8 cellular contexts compared by ENCODE assay signal in genomic region chr19:38898788-38899446, GRCh38. TPM values are rescaled to one million over a fixed set of nuclear protein-coding genes. Genes with fewer than 3 reads are reported as not detected.
A peak's percentile ranks its signal among the peaks of the same experiment; 100 is the strongest.
DNase-seq lines count a peak whose midpoint lies in the region; ATAC-seq, FAIRE-seq and TF ChIP-seq lines count a peak whose summit lies in the region.

No MANE protein-coding gene starts in this region.

- H3K9me3 ChIP-seq in CD4-positive, alpha-beta memory T cell (ENCODE audit: control insufficient read depth in 1 of 2, low read length in 2 of 2) = no peaks in the 10 kb centered on the region
- H3K9me3 ChIP-seq in KOPT-K1 (ENCODE audit: insufficient read depth, low read length, poor library complexity, severe bottlenecking) (peaks cover 4% of the 10 kb centered on the region), body of pancreas (no peaks in the 10 kb centered on the region)

- no peaks in the 10 kb centered on the region for H3K36me3 ChIP-seq in CD4-positive, alpha-beta memory T cell (ENCODE audit: insufficient read depth, low read length)
- H3K36me3 ChIP-seq in KOPT-K1 (ENCODE audit: insufficient read depth, low read length) (no peaks in the 10 kb centered on the region), body of pancreas (replicated peaks in 1 of 2; ENCODE audit: insufficient read depth in 1 of 2, low read depth in 2 of 2) (no peaks in the 10 kb centered on the region)

- peak overlapping the region; percentile 99 for H3K27ac ChIP-seq in CD4-positive, alpha-beta memory T cell (ENCODE audit: low read depth, low read length)
- H3K27ac ChIP-seq in KOPT-K1 (ENCODE audit: low read depth, low read length, poor library complexity, severe bottlenecking) (peak overlapping the region; percentile 49), body of pancreas (peak overlapping the region; percentile 67 to 88 (median 74)), temporal lobe (ENCODE audit: low read depth, low read length) (peak overlapping the region; percentile 99)

- intact Hi-C loops in CD4-positive, alpha-beta memory T cell (cut with micrococcal nuclease) = loop anchor here (1.0 kb wide), 8 partner anchors 21 to 525 kb away; partner anchors contain the start of genes ACTN4, ECH1, EIF3K and MRPS12
- intact Hi-C loops in body of pancreas (cut with DNase I) = no loop called here

- peaks cover 34% of the 10 kb centered on the region for H3K4me1 ChIP-seq in CD4-positive, alpha-beta memory T cell (ENCODE audit: insufficient read depth, low read length)
- H3K4me1 ChIP-seq in body of pancreas = peaks cover 32% of the 10 kb centered on the region

- no peak for ATAC-seq in body of pancreas
- ATAC-seq in HG03354 (IDR thresholded peaks at IDR 0.05; ENCODE audit: poor library complexity, severe bottlenecking, unreplicated experiment) = no peak

- H3K36me3 Mint-ChIP-seq in CD4-positive, alpha-beta memory T cell = peaks cover 3 to 14% of the 10 kb centered on the region in 2 donors

- H3K4me3 Mint-ChIP-seq in CD4-positive, alpha-beta memory T cell = peak overlapping the region; percentile 92 to 98 (median 96)

- peak overlapping the region; percentile 71 to 87 for H3K4me3 ChIP-seq in CD4-positive, alpha-beta memory T cell (ENCODE audit: low read length in 2 of 2)
- H3K4me3 ChIP-seq in body of pancreas = peak overlapping the region; percentile 31 to 79

- peaks cover 17 to 60% (median 38%) of the 10 kb centered on the region in 4 donors for H3K4me1 Mint-ChIP-seq in CD4-positive, alpha-beta memory T cell

- WGBS in body of pancreas, 2 donors = 8 to 11% methylated on average over 11 to 25 of the region's 25 CpGs

- FAIRE-seq in GM12891 (lab: Jason Lieb, UNC) = no peak

- no peak for TF ChIP-seq CTCF in body of pancreas (IDR thresholded peaks at IDR 0.05)

- CTCF ChIA-PET in CD4-positive, alpha-beta memory T cell (lab: Charles Lee; ENCODE audit: partially characterized antibody) = no interaction called here

- POLR2A ChIA-PET in CD4-positive, alpha-beta memory T cell (lab: Charles Lee; ENCODE audit: partially characterized antibody) = interaction anchor here (3.0 kb wide), 1 partner anchor 129 kb away, joined by 13 read pairs; no protein-coding TSS in a partner anchor

- H3K9me3 Mint-ChIP-seq in CD4-positive, alpha-beta memory T cell = no peaks in the 10 kb centered on the region

- peak overlapping the region; percentile 90 to 100 (median 99) for H3K27ac Mint-ChIP-seq in CD4-positive, alpha-beta memory T cell

- H3K27me3 Mint-ChIP-seq in CD4-positive, alpha-beta memory T cell = no peaks in the 10 kb centered on the region

- no peaks in the 10 kb centered on the region for H3K27me3 ChIP-seq in CD4-positive, alpha-beta memory T cell (ENCODE audit: insufficient read depth, low read length)
- no peaks in the 10 kb centered on the region for H3K27me3 ChIP-seq in body of pancreas

- no peak for DNase-seq in CD4-positive, alpha-beta memory T cell
- DNase-seq in body of pancreas = peak in 1 of 4 donors; percentile 22
- DNase-seq in left kidney (ENCODE audit: low read depth, low spot score) = peak; percentile 40
- no peak for DNase-seq in GM12891 (ENCODE audit: insufficient read length, low spot score)
- DNase-seq in KG1 (lab: John Stamatoyannopoulos, UW) = no peak

- TF ChIP-seq POLR2A in body of pancreas (IDR thresholded peaks at IDR 0.05) (no peak), GM12891 (IDR thresholded peaks at IDR 0.05; ENCODE audit: low read depth, low read length) (no peak)

TF ChIP-seq in GM12891, 5 proteins besides CTCF, POLR2A, EP300 and RAD21:
- TF ChIP-seq POU2F2 (IDR thresholded peaks at IDR 0.05; ENCODE audit: low read depth, low read length) (no peak), POLR2AphosphoS5 (IDR thresholded peaks at IDR 0.05; ENCODE audit: low read depth, low read length) (no peak), TAF1 (IDR thresholded peaks at IDR 0.05; ENCODE audit: low read depth, low read length) (no peak), PAX5 (IDR thresholded peaks at IDR 0.05; ENCODE audit: insufficient read depth, low read length, severe bottlenecking) (no peak), SPI1 (IDR thresholded peaks at IDR 0.05; ENCODE audit: low read depth, low read length) (no peak)

RNA-seq across cellular contexts. Expression of gene SIRT2, which starts 0.5 kb away (rescaled TPM):
- 10 to 100 TPM; 47.0 to 50.0 TPM for total RNA-seq in CD4-positive, alpha-beta memory T cell
- polyA plus RNA-seq in CD4-positive, alpha-beta memory T cell = 10 to 100 TPM; 39.0 to 51.7 TPM
- 10 to 100 TPM; 33.2 to 39.6 TPM for total RNA-seq in body of pancreas
- total RNA-seq in temporal lobe = 75.0 TPM
- polyA plus RNA-seq in GM12891 (2012; ENCODE audit: low read depth, missing spikeins) = 16.2 TPM

RNA-seq across cellular contexts. Expression of gene NFKBIB, which starts 0.9 kb away (rescaled TPM):
- 10 to 100 TPM; 23.9 to 26.0 TPM for total RNA-seq in CD4-positive, alpha-beta memory T cell
- polyA plus RNA-seq in CD4-positive, alpha-beta memory T cell = 10 to 100 TPM in 1 of 2 donors, 1 to 10 TPM in 1; 7.2 to 15.2 TPM
- total RNA-seq in body of pancreas (10 to 100 TPM in 1 of 2 donors, 1 to 10 TPM in 1; 7.8 to 28.3 TPM), temporal lobe (3.2 TPM)
- 32.2 TPM for polyA plus RNA-seq in GM12891 (2012; ENCODE audit: low read depth, missing spikeins)

RNA-seq across cellular contexts. Expression of gene CCER2, which starts 13.1 kb away (rescaled TPM):
- total RNA-seq in CD4-positive, alpha-beta memory T cell = under 1 TPM; 0.42 to 0.79 TPM
- not detected for polyA plus RNA-seq in CD4-positive, alpha-beta memory T cell
- total RNA-seq in body of pancreas = not detected
- total RNA-seq in temporal lobe = 1.7 TPM
- polyA plus RNA-seq in GM12891 (2012; ENCODE audit: low read depth, missing spikeins) = 1.2 TPM

RNA-seq across cellular contexts. Expression of gene RINL, which starts 20.8 kb away (rescaled TPM):
- 10 to 100 TPM; 64.4 to 65.9 TPM for total RNA-seq in CD4-positive, alpha-beta memory T cell
- 10 to 100 TPM; 20.9 to 53.3 TPM for polyA plus RNA-seq in CD4-positive, alpha-beta memory T cell
- 10 to 100 TPM in 1 of 2 donors, 1 to 10 TPM in 1; 6.9 to 13.7 TPM for total RNA-seq in body of pancreas
- 1.7 TPM for total RNA-seq in temporal lobe
- 48.2 TPM for polyA plus RNA-seq in GM12891 (2012; ENCODE audit: low read depth, missing spikeins)

RNA-seq across cellular contexts. Expression of gene SARS2, which starts 31.6 kb away (rescaled TPM):
- total RNA-seq in CD4-positive, alpha-beta memory T cell = 10 to 100 TPM; 17.0 to 20.2 TPM
- polyA plus RNA-seq in CD4-positive, alpha-beta memory T cell = 10 to 100 TPM in 1 of 2 donors, 1 to 10 TPM in 1; 9.6 to 14.0 TPM
- total RNA-seq in body of pancreas = 10 to 100 TPM; 25.2 to 34.6 TPM
- total RNA-seq in temporal lobe = 3.9 TPM
- polyA plus RNA-seq in GM12891 (2012; ENCODE audit: low read depth, missing spikeins) = 25.4 TPM

Comparison
In these comparisons a context has a peak if more than half of its experiments do, and no peak if none do; other contexts are left out.
1. H3K27ac ChIP-seq: peak in every context shown above with its lines; median percentile 99 in CD4-positive, alpha-beta memory T cell; 99 in temporal lobe; 74 in body of pancreas; 49 in KOPT-K1.